10 cellular contexts compared by ENCODE assay signal in genomic region chr10:22816298-22816653, GRCh38.
DNase-seq lines count a peak whose midpoint lies in the region; ATAC-seq, FAIRE-seq and TF ChIP-seq lines count a peak whose summit lies in the region.
"Had no signal": no experiment of that assay in that cellular context is flagged by ENCODE, and none has a peak within 500 bp of the region (broad histone marks: within the 10 kb centered on the region; RNA-seq: fewer than 3 reads in every experiment).

No MANE protein-coding gene starts in this region.

- TF ChIP-seq EP300 in HepG2 (IDR thresholded peaks at IDR 0.05; ENCODE audit: low read depth in 2 of 2, low read length in 2 of 2), result no peak
- no peak for TF ChIP-seq EP300 in HepG2 (CRISPR knock-in tag; IDR thresholded peaks at IDR 0.05; ENCODE audit: borderline replicate concordance)

- intact Hi-C loops in HepG2 (cut with micrococcal nuclease; ENCODE audit: unreplicated experiment), result no loop called here

- H3K27ac Mint-ChIP-seq in activated naive CD8-positive, alpha-beta T cell treated with anti-CD3 and anti-CD28 coated beads for 36 hours, result peak overlapping the region; percentile 43

- H3K4me3 ChIP-seq in HepG2 (replicated peaks in 1 of 3; ENCODE audit: insufficient read depth in 1 of 3, low read depth in 2 of 3, low read length in 3 of 3), result no peak overlapping the region
- H3K4me3 ChIP-seq: Peyer's patch had no signal

- H2AFZ ChIP-seq in HepG2 (ENCODE audit: low read length), result no peak overlapping the region

- 57% methylated on average over 4 of the region's 4 CpGs for WGBS in HepG2 (ENCODE audit: low lambda C conversion rate)

- POLR2A ChIA-PET in HepG2 (lab: Yijun Ruan, JAX), result no interaction called here

- no peak for FAIRE-seq in HepG2 (lab: Jason Lieb, UNC)

- no peaks in the 10 kb centered on the region for H3K36me3 Mint-ChIP-seq in activated naive CD8-positive, alpha-beta T cell treated with anti-CD3 and anti-CD28 coated beads for 36 hours
- H3K36me3 Mint-ChIP-seq: activated naive CD4-positive, alpha-beta T cell treated with anti-CD3 and anti-CD28 coated beads, Interleukin-2, amount 50 U/mL, for 24 hours had no signal

- no peaks in the 10 kb centered on the region for H4K20me1 ChIP-seq in HepG2 (ENCODE audit: insufficient read depth, low read length)

- no peak overlapping the region for H3K4me3 Mint-ChIP-seq in activated naive CD8-positive, alpha-beta T cell treated with anti-CD3 and anti-CD28 coated beads for 36 hours
- H3K4me3 Mint-ChIP-seq: activated naive CD4-positive, alpha-beta T cell treated with anti-CD3 and anti-CD28 coated beads, Interleukin-2, amount 50 U/mL, for 24 hours had no signal

- in situ Hi-C loops in HepG2 (cut with HindIII; ENCODE audit: extremely low pct_ligation_motif_present, low pct_unique_long_range_greater_than_20kb), result no loop called here

- H3K9me3 ChIP-seq in HepG2 (ENCODE audit: low read length), result no peaks in the 10 kb centered on the region
- H3K9me3 ChIP-seq: Peyer's patch had no signal

- no peak overlapping the region for H3K9ac ChIP-seq in HepG2 (ENCODE audit: insufficient read depth, low read depth, low read length)

- H3K27ac ChIP-seq in HepG2 (ENCODE audit: extremely low read length, insufficient read depth, low read length), result no peak overlapping the region
- H3K27ac ChIP-seq: Peyer's patch had no signal

- H3K4me2 ChIP-seq in HepG2 (ENCODE audit: low read depth, low read length), result no peak overlapping the region

- no peaks in the 10 kb centered on the region for H3K27me3 Mint-ChIP-seq in activated naive CD8-positive, alpha-beta T cell treated with anti-CD3 and anti-CD28 coated beads for 36 hours
- H3K27me3 Mint-ChIP-seq: activated naive CD4-positive, alpha-beta T cell treated with anti-CD3 and anti-CD28 coated beads, Interleukin-2, amount 50 U/mL, for 24 hours had no signal

- TF ChIP-seq CTCF in HepG2 (CRISPR knock-in tag; IDR thresholded peaks at IDR 0.05), result no peak

- no peaks in the 10 kb centered on the region for H3K79me2 ChIP-seq in HepG2 (ENCODE audit: insufficient read depth, low read length)

- H3K4me1 ChIP-seq in HepG2 (ENCODE audit: insufficient read depth, low read length), result no peaks in the 10 kb centered on the region
- H3K4me1 ChIP-seq: Peyer's patch had no signal

- TF ChIP-seq RAD21 in HepG2 (CRISPR knock-in tag; IDR thresholded peaks at IDR 0.05), result no peak

- no peaks in the 10 kb centered on the region for H3K9me3 Mint-ChIP-seq in activated naive CD8-positive, alpha-beta T cell treated with anti-CD3 and anti-CD28 coated beads for 36 hours
- H3K9me3 Mint-ChIP-seq: activated naive CD4-positive, alpha-beta T cell treated with anti-CD3 and anti-CD28 coated beads, Interleukin-2, amount 50 U/mL, for 24 hours had no signal

- no TSS peak for BruUV-seq in HepG2 (replicated peaks; lab: Mats Ljungman, UMichigan)

- peak; percentile 91 for DNase-seq in COLO829 (ENCODE audit: low spot score)
- peak; percentile 58 for DNase-seq in HK-2 (ENCODE audit: unreplicated experiment)
- no peak for DNase-seq in activated naive CD8-positive, alpha-beta T cell treated with anti-CD3 and anti-CD28 coated beads for 36 hours
- DNase-seq in HepG2 (ENCODE audit: low spot score), result no peak
- no peak for DNase-seq in DMS153 (lab: John Stamatoyannopoulos, UW)
- no peak for DNase-seq in HuH-7 (ENCODE audit: low spot score)

- H3K36me3 ChIP-seq in HepG2 (replicated peaks in 1 of 2; ENCODE audit: control insufficient read depth in 1 of 2, insufficient read depth in 2 of 2, low read length in 2 of 2), result no peaks in the 10 kb centered on the region
- H3K36me3 ChIP-seq: Peyer's patch had no signal

- peaks cover 15% of the 10 kb centered on the region for H3K4me1 Mint-ChIP-seq in activated naive CD8-positive, alpha-beta T cell treated with anti-CD3 and anti-CD28 coated beads for 36 hours

- H3K27me3 ChIP-seq in HepG2 (ENCODE audit: control insufficient read depth in 1 of 2, insufficient read depth in 2 of 2, low read length in 2 of 2), result no peaks in the 10 kb centered on the region
- H3K27me3 ChIP-seq: Peyer's patch had no signal

- TF ChIP-seq POLR2A in HepG2 (IDR thresholded peaks at IDR 0.05; ENCODE audit: insufficient read depth in 1 of 2, low read depth in 2 of 2, low read length in 2 of 2), result no peak

- CTCF ChIA-PET in HepG2 (lab: Yijun Ruan, JAX; ENCODE audit: low intra/inter-chr PET ratio, low total read pairs), result no interaction called here

- no peak for ATAC-seq in HepG2
- ATAC-seq in HG03460 (IDR thresholded peaks at IDR 0.05; ENCODE audit: unreplicated experiment), result no peak
- no peak for ATAC-seq in GM18519 (IDR thresholded peaks at IDR 0.05; ENCODE audit: low FRiP score, unreplicated experiment)

TF ChIP-seq in HepG2, 621 proteins besides CTCF, POLR2A, EP300 and RAD21:
- TF ChIP-seq, protein P1, sequence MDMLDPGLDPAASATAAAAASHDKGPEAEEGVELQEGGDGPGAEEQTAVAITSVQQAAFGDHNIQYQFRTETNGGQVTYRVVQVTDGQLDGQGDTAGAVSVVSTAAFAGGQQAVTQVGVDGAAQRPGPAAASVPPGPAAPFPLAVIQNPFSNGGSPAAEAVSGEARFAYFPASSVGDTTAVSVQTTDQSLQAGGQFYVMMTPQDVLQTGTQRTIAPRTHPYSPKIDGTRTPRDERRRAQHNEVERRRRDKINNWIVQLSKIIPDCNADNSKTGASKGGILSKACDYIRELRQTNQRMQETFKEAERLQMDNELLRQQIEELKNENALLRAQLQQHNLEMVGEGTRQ (IDR thresholded peaks at IDR 0.05; ENCODE audit: low read depth, low read length), result peak; percentile 28; the same call in 1 of the 2 replicates
- TF ChIP-seq, protein P1 (CRISPR knock-in tag; IDR thresholded peaks at IDR 0.05; ENCODE audit: borderline replicate concordance), result no peak
- TF ChIP-seq, protein P2, sequence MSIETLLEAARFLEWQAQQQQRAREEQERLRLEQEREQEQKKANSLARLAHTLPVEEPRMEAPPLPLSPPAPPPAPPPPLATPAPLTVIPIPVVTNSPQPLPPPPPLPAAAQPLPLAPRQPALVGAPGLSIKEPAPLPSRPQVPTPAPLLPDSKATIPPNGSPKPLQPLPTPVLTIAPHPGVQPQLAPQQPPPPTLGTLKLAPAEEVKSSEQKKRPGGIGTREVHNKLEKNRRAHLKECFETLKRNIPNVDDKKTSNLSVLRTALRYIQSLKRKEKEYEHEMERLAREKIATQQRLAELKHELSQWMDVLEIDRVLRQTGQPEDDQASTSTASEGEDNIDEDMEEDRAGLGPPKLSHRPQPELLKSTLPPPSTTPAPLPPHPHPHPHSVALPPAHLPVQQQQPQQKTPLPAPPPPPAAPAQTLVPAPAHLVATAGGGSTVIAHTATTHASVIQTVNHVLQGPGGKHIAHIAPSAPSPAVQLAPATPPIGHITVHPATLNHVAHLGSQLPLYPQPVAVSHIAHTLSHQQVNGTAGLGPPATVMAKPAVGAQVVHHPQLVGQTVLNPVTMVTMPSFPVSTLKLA (IDR thresholded peaks at IDR 0.05), result peak; percentile 59
- TF ChIP-seq SIN3A (IDR thresholded peaks at IDR 0.05; ENCODE audit: borderline replicate concordance, low read depth, low read length), result no peak
TF ChIP-seq in HepG2: peak in this region for 2.

Comparison
In these comparisons a context has a peak if more than half of its experiments do, and no peak if none do; other contexts are left out.
1. DNase-seq: peak in COLO829 (single experiment) and HK-2 (single experiment); none in activated naive CD8-positive, alpha-beta T cell treated with anti-CD3 and anti-CD28 coated beads for 36 hours (single experiment), HepG2 (single experiment), DMS153 (single experiment) and HuH-7 (single experiment).